In the genomic region with DNA sequence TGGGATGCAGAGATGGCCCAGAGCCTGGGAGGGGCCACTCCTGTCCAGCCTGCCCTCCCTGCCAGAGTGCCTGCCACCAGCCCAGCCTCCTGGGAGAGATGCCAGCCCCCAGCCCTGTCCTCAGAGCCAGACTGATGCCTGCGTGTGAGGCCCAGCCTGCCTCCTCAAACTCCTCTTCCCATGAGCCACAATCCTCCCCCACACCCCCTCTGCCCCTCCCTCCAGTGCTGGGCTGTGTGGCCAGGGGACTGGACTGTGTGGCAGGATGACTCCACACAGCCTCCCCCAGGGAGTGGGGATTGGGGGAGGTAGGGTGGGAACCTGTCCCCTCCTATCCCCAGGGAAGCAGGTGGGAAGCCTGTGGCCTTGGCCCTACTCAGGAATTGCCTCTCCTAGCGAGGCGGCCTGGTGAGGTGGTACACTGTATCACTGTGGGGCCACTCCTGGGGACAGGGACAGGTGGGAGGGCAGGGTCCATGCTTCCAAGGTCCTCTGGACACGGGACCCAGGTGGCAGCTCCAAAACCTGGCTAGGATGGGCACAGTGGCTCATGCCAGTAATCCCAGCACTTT, we compare ENCODE assay signal across 1 cellular context.
TF ChIP-seq lines count a peak whose summit lies in the region.

No MANE protein-coding gene starts in this region.

TF ChIP-seq in HepG2, 621 proteins besides CTCF, POLR2A, EP300 and RAD21 (continued from another document):
- TF ChIP-seq, protein P1, sequence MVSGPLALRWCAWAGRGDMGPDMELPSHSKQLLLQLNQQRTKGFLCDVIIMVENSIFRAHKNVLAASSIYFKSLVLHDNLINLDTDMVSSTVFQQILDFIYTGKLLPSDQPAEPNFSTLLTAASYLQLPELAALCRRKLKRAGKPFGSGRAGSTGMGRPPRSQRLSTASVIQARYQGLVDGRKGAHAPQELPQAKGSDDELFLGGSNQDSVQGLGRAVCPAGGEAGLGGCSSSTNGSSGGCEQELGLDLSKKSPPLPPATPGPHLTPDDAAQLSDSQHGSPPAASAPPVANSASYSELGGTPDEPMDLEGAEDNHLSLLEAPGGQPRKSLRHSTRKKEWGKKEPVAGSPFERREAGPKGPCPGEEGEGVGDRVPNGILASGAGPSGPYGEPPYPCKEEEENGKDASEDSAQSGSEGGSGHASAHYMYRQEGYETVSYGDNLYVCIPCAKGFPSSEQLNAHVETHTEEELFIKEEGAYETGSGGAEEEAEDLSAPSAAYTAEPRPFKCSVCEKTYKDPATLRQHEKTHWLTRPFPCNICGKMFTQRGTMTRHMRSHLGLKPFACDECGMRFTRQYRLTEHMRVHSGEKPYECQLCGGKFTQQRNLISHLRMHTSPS (CRISPR knock-in tag; IDR thresholded peaks at IDR 0.05; ENCODE audit: low read depth): 0 out of 2 replicates have a peak, but pooled peaks have one; percentile 31
- peak; percentile 24; the same call in 1 of the 2 replicates for TF ChIP-seq ZNF263 (CRISPR knock-in tag; IDR thresholded peaks at IDR 0.05)
- TF ChIP-seq SRSF1 (optimal IDR thresholded peaks at IDR 0.05; ENCODE audit: low read depth, low read length): no peak
- TF ChIP-seq, protein P2, sequence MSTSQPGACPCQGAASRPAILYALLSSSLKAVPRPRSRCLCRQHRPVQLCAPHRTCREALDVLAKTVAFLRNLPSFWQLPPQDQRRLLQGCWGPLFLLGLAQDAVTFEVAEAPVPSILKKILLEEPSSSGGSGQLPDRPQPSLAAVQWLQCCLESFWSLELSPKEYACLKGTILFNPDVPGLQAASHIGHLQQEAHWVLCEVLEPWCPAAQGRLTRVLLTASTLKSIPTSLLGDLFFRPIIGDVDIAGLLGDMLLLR (CRISPR knock-in tag; IDR thresholded peaks at IDR 0.05): no peak
- TF ChIP-seq KDM6A (CRISPR knock-in tag; IDR thresholded peaks at IDR 0.05; ENCODE audit: low read depth): 0 out of 2 replicates have a peak, but pooled peaks have one; percentile 40
- no peak for TF ChIP-seq ZNF354B (CRISPR knock-in tag; IDR thresholded peaks at IDR 0.05)
- TF ChIP-seq ZNF879 (CRISPR knock-in tag; IDR thresholded peaks at IDR 0.05): no peak
- no peak for TF ChIP-seq AKAP8 (CRISPR knock-in tag; IDR thresholded peaks at IDR 0.05)
- TF ChIP-seq ZBTB8A (CRISPR knock-in tag; IDR thresholded peaks at IDR 0.05; ENCODE audit: borderline replicate concordance, low read depth): no peak
- TF ChIP-seq HNF4G (IDR thresholded peaks at IDR 0.05; ENCODE audit: borderline replicate concordance, low read depth, low read length): no peak
- no peak for TF ChIP-seq HNF4G (CRISPR knock-in tag; IDR thresholded peaks at IDR 0.05; ENCODE audit: borderline replicate concordance, low read depth)
- TF ChIP-seq RARA (CRISPR knock-in tag; IDR thresholded peaks at IDR 0.05): 0 out of 2 replicates have a peak, but pooled peaks have one; percentile 30
- no peak for TF ChIP-seq ZNF12 (CRISPR knock-in tag; IDR thresholded peaks at IDR 0.05)
- no peak for TF ChIP-seq FOXK1 (CRISPR knock-in tag; IDR thresholded peaks at IDR 0.05; ENCODE audit: borderline replicate concordance, low read depth)
- no peak for TF ChIP-seq RFXAP (CRISPR knock-in tag; IDR thresholded peaks at IDR 0.05; ENCODE audit: borderline replicate concordance)
- no peak for TF ChIP-seq POLR2AphosphoS2 (IDR thresholded peaks at IDR 0.05; ENCODE audit: low read depth, low read length)
- TF ChIP-seq, protein P3, sequence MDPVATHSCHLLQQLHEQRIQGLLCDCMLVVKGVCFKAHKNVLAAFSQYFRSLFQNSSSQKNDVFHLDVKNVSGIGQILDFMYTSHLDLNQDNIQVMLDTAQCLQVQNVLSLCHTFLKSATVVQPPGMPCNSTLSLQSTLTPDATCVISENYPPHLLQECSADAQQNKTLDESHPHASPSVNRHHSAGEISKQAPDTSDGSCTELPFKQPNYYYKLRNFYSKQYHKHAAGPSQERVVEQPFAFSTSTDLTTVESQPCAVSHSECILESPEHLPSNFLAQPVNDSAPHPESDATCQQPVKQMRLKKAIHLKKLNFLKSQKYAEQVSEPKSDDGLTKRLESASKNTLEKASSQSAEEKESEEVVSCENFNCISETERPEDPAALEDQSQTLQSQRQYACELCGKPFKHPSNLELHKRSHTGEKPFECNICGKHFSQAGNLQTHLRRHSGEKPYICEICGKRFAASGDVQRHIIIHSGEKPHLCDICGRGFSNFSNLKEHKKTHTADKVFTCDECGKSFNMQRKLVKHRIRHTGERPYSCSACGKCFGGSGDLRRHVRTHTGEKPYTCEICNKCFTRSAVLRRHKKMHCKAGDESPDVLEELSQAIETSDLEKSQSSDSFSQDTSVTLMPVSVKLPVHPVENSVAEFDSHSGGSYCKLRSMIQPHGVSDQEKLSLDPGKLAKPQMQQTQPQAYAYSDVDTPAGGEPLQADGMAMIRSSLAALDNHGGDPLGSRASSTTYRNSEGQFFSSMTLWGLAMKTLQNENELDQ (CRISPR knock-in tag; IDR thresholded peaks at IDR 0.05; ENCODE audit: borderline replicate concordance): no peak
- TF ChIP-seq GZF1 (CRISPR knock-in tag; IDR thresholded peaks at IDR 0.05): no peak
- TF ChIP-seq KAT7 (CRISPR knock-in tag; IDR thresholded peaks at IDR 0.05; ENCODE audit: borderline replicate concordance): no peak
- no peak for TF ChIP-seq HDAC1 (CRISPR knock-in tag; IDR thresholded peaks at IDR 0.05)
- TF ChIP-seq NFKBIZ (CRISPR knock-in tag; IDR thresholded peaks at IDR 0.05): no peak
- no peak for TF ChIP-seq ZFP36L1 (CRISPR knock-in tag; IDR thresholded peaks at IDR 0.05)
TF ChIP-seq in HepG2: peak in this region for 22.
